In the genomic region with DNA sequence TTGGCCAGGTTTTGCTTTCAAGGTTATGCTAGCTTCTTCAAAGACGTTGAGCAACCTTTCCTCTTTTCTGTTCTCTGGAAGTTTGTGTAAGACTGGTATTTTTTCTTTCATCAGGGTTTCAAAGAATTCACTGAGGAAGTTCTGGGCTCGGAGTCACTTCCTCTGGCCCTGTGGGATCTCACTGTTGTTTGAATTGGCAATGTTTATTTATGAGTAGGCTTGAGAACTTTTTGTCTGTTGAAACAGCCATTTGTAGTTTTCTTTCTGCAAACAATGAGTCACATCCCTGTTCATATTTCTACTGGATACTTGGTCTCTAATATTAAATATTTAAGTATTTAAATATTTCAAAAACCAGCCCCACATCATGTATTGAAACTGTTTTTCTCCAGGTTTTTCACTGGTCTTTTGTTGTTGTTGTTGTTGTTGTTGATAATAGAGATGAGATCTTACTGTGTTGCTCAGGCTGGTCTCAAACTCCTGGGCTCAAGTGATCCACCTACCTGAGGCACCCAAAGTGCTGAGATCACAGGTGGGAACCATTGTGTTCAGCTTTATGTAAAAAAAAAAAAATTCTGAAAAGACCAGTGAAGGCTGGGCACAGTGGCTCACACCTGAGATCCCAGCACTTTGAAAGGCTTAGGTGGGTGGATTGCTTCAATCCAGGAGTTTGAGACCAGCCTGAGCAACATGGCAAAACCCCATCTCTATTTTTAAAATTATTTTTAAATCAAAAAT, we compare ENCODE assay signal across 1 cellular context.
A peak's percentile ranks its signal among the peaks of the same experiment; 100 is the strongest.
TF ChIP-seq lines count a peak whose summit lies in the region.

No MANE protein-coding gene starts in this region.

TF ChIP-seq in A549, 52 proteins besides CTCF, POLR2A, EP300 and RAD21 (continued from another document):
- TF ChIP-seq, protein P1, sequence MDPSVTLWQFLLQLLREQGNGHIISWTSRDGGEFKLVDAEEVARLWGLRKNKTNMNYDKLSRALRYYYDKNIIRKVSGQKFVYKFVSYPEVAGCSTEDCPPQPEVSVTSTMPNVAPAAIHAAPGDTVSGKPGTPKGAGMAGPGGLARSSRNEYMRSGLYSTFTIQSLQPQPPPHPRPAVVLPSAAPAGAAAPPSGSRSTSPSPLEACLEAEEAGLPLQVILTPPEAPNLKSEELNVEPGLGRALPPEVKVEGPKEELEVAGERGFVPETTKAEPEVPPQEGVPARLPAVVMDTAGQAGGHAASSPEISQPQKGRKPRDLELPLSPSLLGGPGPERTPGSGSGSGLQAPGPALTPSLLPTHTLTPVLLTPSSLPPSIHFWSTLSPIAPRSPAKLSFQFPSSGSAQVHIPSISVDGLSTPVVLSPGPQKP (IDR thresholded peaks at IDR 0.05; ENCODE audit: low read depth, low read length), result no peak
- TF ChIP-seq CHD4 (IDR thresholded peaks at IDR 0.05; ENCODE audit: borderline replicate concordance) (no peak), HOXB13 (CRISPR knock-in tag; IDR thresholded peaks at IDR 0.05; ENCODE audit: low read depth) (no peak), FOSL2 (IDR thresholded peaks at IDR 0.05) (peak; percentile 95), FOSL2 (CRISPR knock-in tag; IDR thresholded peaks at IDR 0.05) (peak; percentile 97), TP53 (CRISPR knock-in tag; IDR thresholded peaks at IDR 0.05) (no peak), ZFP36 (IDR thresholded peaks at IDR 0.05; ENCODE audit: borderline replicate concordance, partially characterized antibody) (no peak), MYC (IDR thresholded peaks at IDR 0.05; ENCODE audit: borderline replicate concordance, low read length) (no peak), SREBF2 (IDR thresholded peaks at IDR 0.05) (no peak), GATA3 (IDR thresholded peaks at IDR 0.05; ENCODE audit: borderline replicate concordance) (peak; percentile 97), PHF8 (IDR thresholded peaks at IDR 0.05; ENCODE audit: borderline replicate concordance, low read depth) (no peak), HEYL (CRISPR knock-in tag; IDR thresholded peaks at IDR 0.05) (no peak), KDM1A (IDR thresholded peaks at IDR 0.05; ENCODE audit: low read depth) (no peak), HOXB5 (CRISPR knock-in tag; IDR thresholded peaks at IDR 0.05) (no peak), TFCP2L1 (CRISPR knock-in tag; IDR thresholded peaks at IDR 0.05) (no peak), FOXS1 (CRISPR knock-in tag; IDR thresholded peaks at IDR 0.05) (peak; percentile 76; the same call in 1 of the 2 replicates), JUNB (IDR thresholded peaks at IDR 0.05) (peak; percentile 99), EHF (CRISPR knock-in tag; IDR thresholded peaks at IDR 0.05) (no peak), ESRRA (IDR thresholded peaks at IDR 0.05; ENCODE audit: borderline replicate concordance, low read length) (peak; percentile 86; the same call in 1 of the 2 replicates), NFE2L2 (conservative IDR thresholded peaks at IDR 0.05; ENCODE audit: low read length) (no peak), HMGXB4 (CRISPR knock-in tag; IDR thresholded peaks at IDR 0.05; ENCODE audit: borderline replicate concordance) (no peak), KDM5A (IDR thresholded peaks at IDR 0.05) (no peak), MAFK (IDR thresholded peaks at IDR 0.05; ENCODE audit: partially characterized antibody) (no peak), ZSCAN20 (CRISPR knock-in tag; IDR thresholded peaks at IDR 0.05) (no peak), MAX (IDR thresholded peaks at IDR 0.05) (peak; percentile 59), NR3C1 (IDR thresholded peaks at IDR 0.05) (no peak), CBX8 (IDR thresholded peaks at IDR 0.05) (no peak), RARB (CRISPR knock-in tag; IDR thresholded peaks at IDR 0.05) (no peak; the same call in 1 of the 2 replicates), EHMT2 (IDR thresholded peaks at IDR 0.05; ENCODE audit: low read depth) (no peak), CBX2 (IDR thresholded peaks at IDR 0.05; ENCODE audit: borderline replicate concordance, low read depth) (no peak)
- TF ChIP-seq, protein P2, sequence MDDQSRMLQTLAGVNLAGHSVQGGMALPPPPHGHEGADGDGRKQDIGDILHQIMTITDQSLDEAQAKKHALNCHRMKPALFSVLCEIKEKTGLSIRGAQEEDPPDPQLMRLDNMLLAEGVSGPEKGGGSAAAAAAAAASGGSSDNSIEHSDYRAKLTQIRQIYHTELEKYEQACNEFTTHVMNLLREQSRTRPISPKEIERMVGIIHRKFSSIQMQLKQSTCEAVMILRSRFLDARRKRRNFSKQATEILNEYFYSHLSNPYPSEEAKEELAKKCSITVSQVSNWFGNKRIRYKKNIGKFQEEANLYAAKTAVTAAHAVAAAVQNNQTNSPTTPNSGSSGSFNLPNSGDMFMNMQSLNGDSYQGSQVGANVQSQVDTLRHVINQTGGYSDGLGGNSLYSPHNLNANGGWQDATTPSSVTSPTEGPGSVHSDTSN (IDR thresholded peaks at IDR 0.05), result peak; percentile 68
- TF ChIP-seq, protein P3, sequence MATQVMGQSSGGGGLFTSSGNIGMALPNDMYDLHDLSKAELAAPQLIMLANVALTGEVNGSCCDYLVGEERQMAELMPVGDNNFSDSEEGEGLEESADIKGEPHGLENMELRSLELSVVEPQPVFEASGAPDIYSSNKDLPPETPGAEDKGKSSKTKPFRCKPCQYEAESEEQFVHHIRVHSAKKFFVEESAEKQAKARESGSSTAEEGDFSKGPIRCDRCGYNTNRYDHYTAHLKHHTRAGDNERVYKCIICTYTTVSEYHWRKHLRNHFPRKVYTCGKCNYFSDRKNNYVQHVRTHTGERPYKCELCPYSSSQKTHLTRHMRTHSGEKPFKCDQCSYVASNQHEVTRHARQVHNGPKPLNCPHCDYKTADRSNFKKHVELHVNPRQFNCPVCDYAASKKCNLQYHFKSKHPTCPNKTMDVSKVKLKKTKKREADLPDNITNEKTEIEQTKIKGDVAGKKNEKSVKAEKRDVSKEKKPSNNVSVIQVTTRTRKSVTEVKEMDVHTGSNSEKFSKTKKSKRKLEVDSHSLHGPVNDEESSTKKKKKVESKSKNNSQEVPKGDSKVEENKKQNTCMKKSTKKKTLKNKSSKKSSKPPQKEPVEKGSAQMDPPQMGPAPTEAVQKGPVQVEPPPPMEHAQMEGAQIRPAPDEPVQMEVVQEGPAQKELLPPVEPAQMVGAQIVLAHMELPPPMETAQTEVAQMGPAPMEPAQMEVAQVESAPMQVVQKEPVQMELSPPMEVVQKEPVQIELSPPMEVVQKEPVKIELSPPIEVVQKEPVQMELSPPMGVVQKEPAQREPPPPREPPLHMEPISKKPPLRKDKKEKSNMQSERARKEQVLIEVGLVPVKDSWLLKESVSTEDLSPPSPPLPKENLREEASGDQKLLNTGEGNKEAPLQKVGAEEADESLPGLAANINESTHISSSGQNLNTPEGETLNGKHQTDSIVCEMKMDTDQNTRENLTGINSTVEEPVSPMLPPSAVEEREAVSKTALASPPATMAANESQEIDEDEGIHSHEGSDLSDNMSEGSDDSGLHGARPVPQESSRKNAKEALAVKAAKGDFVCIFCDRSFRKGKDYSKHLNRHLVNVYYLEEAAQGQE (IDR thresholded peaks at IDR 0.05), result no peak
- TF ChIP-seq, protein P4, sequence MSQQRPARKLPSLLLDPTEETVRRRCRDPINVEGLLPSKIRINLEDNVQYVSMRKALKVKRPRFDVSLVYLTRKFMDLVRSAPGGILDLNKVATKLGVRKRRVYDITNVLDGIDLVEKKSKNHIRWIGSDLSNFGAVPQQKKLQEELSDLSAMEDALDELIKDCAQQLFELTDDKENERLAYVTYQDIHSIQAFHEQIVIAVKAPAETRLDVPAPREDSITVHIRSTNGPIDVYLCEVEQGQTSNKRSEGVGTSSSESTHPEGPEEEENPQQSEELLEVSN (IDR thresholded peaks at IDR 0.05; ENCODE audit: borderline replicate concordance, low read depth), result no peak
- TF ChIP-seq, protein P5, sequence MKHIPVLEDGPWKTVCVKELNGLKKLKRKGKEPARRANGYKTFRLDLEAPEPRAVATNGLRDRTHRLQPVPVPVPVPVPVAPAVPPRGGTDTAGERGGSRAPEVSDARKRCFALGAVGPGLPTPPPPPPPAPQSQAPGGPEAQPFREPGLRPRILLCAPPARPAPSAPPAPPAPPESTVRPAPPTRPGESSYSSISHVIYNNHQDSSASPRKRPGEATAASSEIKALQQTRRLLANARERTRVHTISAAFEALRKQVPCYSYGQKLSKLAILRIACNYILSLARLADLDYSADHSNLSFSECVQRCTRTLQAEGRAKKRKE (CRISPR knock-in tag; IDR thresholded peaks at IDR 0.05; ENCODE audit: low read depth), result no peak
- TF ChIP-seq, protein P6, sequence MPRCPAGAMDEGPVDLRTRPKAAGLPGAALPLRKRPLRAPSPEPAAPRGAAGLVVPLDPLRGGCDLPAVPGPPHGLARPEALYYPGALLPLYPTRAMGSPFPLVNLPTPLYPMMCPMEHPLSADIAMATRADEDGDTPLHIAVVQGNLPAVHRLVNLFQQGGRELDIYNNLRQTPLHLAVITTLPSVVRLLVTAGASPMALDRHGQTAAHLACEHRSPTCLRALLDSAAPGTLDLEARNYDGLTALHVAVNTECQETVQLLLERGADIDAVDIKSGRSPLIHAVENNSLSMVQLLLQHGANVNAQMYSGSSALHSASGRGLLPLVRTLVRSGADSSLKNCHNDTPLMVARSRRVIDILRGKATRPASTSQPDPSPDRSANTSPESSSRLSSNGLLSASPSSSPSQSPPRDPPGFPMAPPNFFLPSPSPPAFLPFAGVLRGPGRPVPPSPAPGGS (IDR thresholded peaks at IDR 0.05), result peak; percentile 94
